Comparison of ENCODE assay signal across 9 cellular contexts in the genomic region with DNA sequence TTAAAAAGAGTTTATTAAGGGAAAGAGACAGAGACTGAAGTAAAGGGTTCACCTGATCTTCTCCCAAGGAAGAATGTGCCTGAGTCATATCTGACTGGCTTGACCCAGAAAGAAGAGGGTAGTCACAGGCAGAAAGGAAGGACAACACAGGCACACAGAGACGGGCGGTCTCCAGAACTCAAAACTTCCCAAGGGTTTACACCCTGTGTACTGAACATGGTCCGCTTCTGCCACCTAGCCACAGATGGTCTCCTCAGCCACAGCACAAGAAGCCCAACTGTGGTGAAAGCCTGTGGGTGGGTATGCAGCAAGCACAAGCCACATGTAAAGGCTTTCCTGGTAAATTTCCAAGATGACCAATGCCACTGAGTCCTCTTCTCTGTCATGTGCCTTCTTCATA. TPM values are rescaled to one million over a fixed set of nuclear protein-coding genes. Genes with fewer than 3 reads are reported as not detected.
DNase-seq lines count a peak whose midpoint lies in the region; ATAC-seq, FAIRE-seq and TF ChIP-seq lines count a peak whose summit lies in the region.
"Had no signal": no experiment of that assay in that cellular context is flagged by ENCODE, and none has a peak within 500 bp of the region (broad histone marks: within the 10 kb centered on the region; RNA-seq: fewer than 3 reads in every experiment).

No MANE protein-coding gene starts in this region.

- no peak for ATAC-seq in HG02870 (IDR thresholded peaks at IDR 0.05; ENCODE audit: unreplicated experiment)

- H3K27me3 Mint-ChIP-seq in Caco-2 (ENCODE audit: insufficient read depth, unreplicated experiment): no peaks in the 10 kb centered on the region

- CTCF ChIA-PET in Caco-2 (lab: Charles Lee): interaction anchor here (1.4 kb wide), 1 partner anchor 19 kb away, joined by 7 read pairs; no protein-coding TSS in a partner anchor

- H3K36me3 ChIP-seq in Caco-2 (ENCODE audit: control insufficient read depth, insufficient read depth, low read length) (no peaks in the 10 kb centered on the region), bronchial epithelial cell (ENCODE audit: control insufficient read depth, insufficient read depth, low read length) (no peaks in the 10 kb centered on the region), HAP-1 (replicated peaks) (no peaks in the 10 kb centered on the region)

- H3K4me3 ChIP-seq in Caco-2 (ENCODE audit: low read depth, low read length) (no peak overlapping the region), LNCaP clone FGC (ENCODE audit: low read depth, low read length) (no peak overlapping the region), bronchial epithelial cell (ENCODE audit: low read depth, low read length) (no peak overlapping the region), HAP-1 (no peak overlapping the region)

- peaks cover 19% of the 10 kb centered on the region for H3K4me1 ChIP-seq in Caco-2
- H3K4me1 ChIP-seq in HAP-1: peaks cover 3% of the 10 kb centered on the region

- FAIRE-seq in bronchial epithelial cell (lab: Jason Lieb, UNC): no peak

- H3K9me3 Mint-ChIP-seq in Caco-2 (ENCODE audit: unreplicated experiment): no peaks in the 10 kb centered on the region

- H3K27ac Mint-ChIP-seq in Caco-2 (ENCODE audit: unreplicated experiment): no peak overlapping the region

- POLR2A ChIA-PET in Caco-2 (lab: Charles Lee): no interaction called here

- intact Hi-C loops in Caco-2 (cut with micrococcal nuclease; ENCODE audit: unreplicated experiment): loop anchor here (1.0 kb wide), 1 partner anchor 127 kb away; no protein-coding TSS in a partner anchor

- no peaks in the 10 kb centered on the region for H3K36me3 Mint-ChIP-seq in Caco-2 (ENCODE audit: insufficient read depth, unreplicated experiment)

- TF ChIP-seq CTCF in Caco-2 (IDR thresholded peaks at IDR 0.05; ENCODE audit: insufficient read depth in 1 of 2, low read depth in 1 of 2, low read length in 1 of 2, severe bottlenecking in 1 of 2, unreplicated experiment in 1 of 2): peak in 1 of 2 experiments; percentile 40
- peak; percentile 58 for TF ChIP-seq CTCF in LNCaP clone FGC (IDR thresholded peaks at IDR 0.05; ENCODE audit: control insufficient read depth, extremely low read depth, insufficient read depth)
- peak; percentile 4 for TF ChIP-seq CTCF in bronchial epithelial cell (IDR thresholded peaks at IDR 0.05; ENCODE audit: insufficient read depth, low read length, severe bottlenecking)

- BruUV-seq in Caco-2 (replicated peaks; lab: Mats Ljungman, UMichigan): no TSS peak

- H3K27me3 ChIP-seq in Caco-2 (replicated peaks; ENCODE audit: control insufficient read depth, insufficient read depth, low read length) (no peaks in the 10 kb centered on the region), bronchial epithelial cell (ENCODE audit: control insufficient read depth, insufficient read depth, low read length) (no peaks in the 10 kb centered on the region), HAP-1 (ENCODE audit: low read depth) (no peaks in the 10 kb centered on the region)

- DNase-seq in Caco-2: peak; percentile 50 to 63
- no peak for DNase-seq in LNCaP clone FGC (ENCODE audit: low read depth)
- peak; percentile 71 for DNase-seq in bronchial epithelial cell (ENCODE audit: low read depth)
- DNase-seq in medulla oblongata (ENCODE audit: extremely low spot score): peak; percentile 9
- DNase-seq in stimulated activated CD4-positive, alpha-beta T cell treated with anti-CD3 and anti-CD28 coated beads, Interleukin-4, amount 100 ng/mL, for 4 hours: no peak
- no peak for DNase-seq in HAP-1 (ENCODE audit: low spot score in 2 of 2)
- no peak for DNase-seq in pons (ENCODE audit: low spot score)
- DNase-seq: NCI-H2029 treated with DMSO at 0.1 percent for 48 hours had no signal

- in situ Hi-C loops in HAP-1 (cut with MboI; ENCODE audit: low sequenced_read_pairs): no loop called here

- peaks cover 7% of the 10 kb centered on the region for H3K4me1 Mint-ChIP-seq in Caco-2 (ENCODE audit: low read depth, unreplicated experiment)

- H3K9me3 ChIP-seq in Caco-2 (no peaks in the 10 kb centered on the region), HAP-1 (no peaks in the 10 kb centered on the region)

- H3K4me3 Mint-ChIP-seq in Caco-2 (ENCODE audit: unreplicated experiment): no peak overlapping the region

RNA-seq across cellular contexts. Expression of gene UNC5CL, which starts 17.2 kb away (rescaled TPM):
- total RNA-seq in Caco-2 (2022): 4.5 and 5.5 TPM in 2 replicates
- 0.26 TPM in 2 replicates for total RNA-seq in bronchial epithelial cell

RNA-seq across cellular contexts. Expression of gene TSPO2, which starts 20.4 kb away (rescaled TPM):
- total RNA-seq in Caco-2 (2022) (0.49 and 0.61 TPM in 2 replicates), bronchial epithelial cell (not detected in 2 replicates)

RNA-seq across cellular contexts. Expression of gene APOBEC2, which starts 31.2 kb away (rescaled TPM):
- total RNA-seq in Caco-2 (2022) (2.5 and 4.8 TPM in 2 replicates), bronchial epithelial cell (not detected in 2 replicates)

RNA-seq across cellular contexts. Expression of gene OARD1, which starts 50.3 kb away (rescaled TPM):
- total RNA-seq in Caco-2 (2022) (35.5 and 38.0 TPM in 2 replicates), bronchial epithelial cell (18.2 and 19.5 TPM in 2 replicates)

RNA-seq across cellular contexts. Expression of gene NFYA, which starts 50.9 kb away (rescaled TPM):
- total RNA-seq in Caco-2 (2022) (25.7 and 27.7 TPM in 2 replicates), bronchial epithelial cell (20.5 and 25.5 TPM in 2 replicates)

Comparison
In these comparisons a context has a peak if more than half of its experiments do, and no peak if none do; other contexts are left out.
1. DNase-seq: peak in Caco-2 (2 of 2), bronchial epithelial cell (single experiment) and medulla oblongata (single experiment); none in LNCaP clone FGC (single experiment), stimulated activated CD4-positive, alpha-beta T cell treated with anti-CD3 and anti-CD28 coated beads, Interleukin-4, amount 100 ng/mL, for 4 hours (0 of 2), HAP-1 (0 of 2) and pons (single experiment).